8 cellular contexts compared by ENCODE assay signal in genomic region chr9:76810377-76810957, GRCh38. TPM values are rescaled to one million over a fixed set of nuclear protein-coding genes. Genes with fewer than 3 reads are reported as not detected.
DNase-seq lines count a peak whose midpoint lies in the region; ATAC-seq and TF ChIP-seq lines count a peak whose summit lies in the region.

No MANE protein-coding gene starts in this region.

- no peaks in the 10 kb centered on the region for H3K9me2 ChIP-seq in hepatocyte (replicated peaks; ENCODE audit: insufficient read depth)

- H3K4me3 ChIP-seq in ascending aorta (no peak overlapping the region), hepatocyte (no peak overlapping the region)

- peak; percentile 67 for TF ChIP-seq CTCF in GM13976 (IDR thresholded peaks at IDR 0.05; ENCODE audit: borderline replicate concordance, control extremely low read depth, extremely low read depth, insufficient read depth, missing control alignments)
- peak; percentile 60 to 68 (median 60) for TF ChIP-seq CTCF in ascending aorta (IDR thresholded peaks at IDR 0.05)
- peak; percentile 90 for TF ChIP-seq CTCF in hepatocyte (IDR thresholded peaks at IDR 0.05; ENCODE audit: poor library complexity)

- H3K4me1 ChIP-seq in ascending aorta = peaks cover 0 to 13% of the 10 kb centered on the region in 2 donors
- H3K4me1 ChIP-seq in hepatocyte (ENCODE audit: insufficient read depth) = no peaks in the 10 kb centered on the region

- peaks cover 0 to 29% of the 10 kb centered on the region in 2 donors for H3K36me3 ChIP-seq in ascending aorta
- no peaks in the 10 kb centered on the region for H3K36me3 ChIP-seq in hepatocyte (replicated peaks; ENCODE audit: insufficient read depth, low read depth)

- H3K79me2 ChIP-seq in hepatocyte = no peaks in the 10 kb centered on the region

- H3K9me3 ChIP-seq in ascending aorta = no peaks in the 10 kb centered on the region
- no peaks in the 10 kb centered on the region for H3K9me3 ChIP-seq in hepatocyte (ENCODE audit: low read depth)

- H2AFZ ChIP-seq in hepatocyte = no peak overlapping the region

- H3K27ac ChIP-seq in ascending aorta (peak overlapping the region in 1 of 2 donors; percentile 5), hepatocyte (no peak overlapping the region)

- intact Hi-C loops in ascending aorta (cut with DNase I) = loop anchor here (1.0 to 10.0 kb wide), 2 partner anchors 156 to 177 kb away; no protein-coding TSS in a partner anchor

- peak; percentile 62 for ATAC-seq in HG03039 (IDR thresholded peaks at IDR 0.05; ENCODE audit: unreplicated experiment)
- ATAC-seq in HG02571 (IDR thresholded peaks at IDR 0.05; ENCODE audit: unreplicated experiment) = no peak

- in situ Hi-C loops in GM13976 (cut with MboI; ENCODE audit: low sequenced_read_pairs, unreplicated experiment) = loop anchor here (25.0 kb wide), 1 partner anchor 327 kb away; no protein-coding TSS in a partner anchor

- H3K27me3 ChIP-seq in ascending aorta (no peaks in the 10 kb centered on the region), hepatocyte (peaks cover 2% of the 10 kb centered on the region)

- H3K4me2 ChIP-seq in hepatocyte = no peak overlapping the region

- WGBS in hepatocyte (ENCODE audit: low lambda C conversion rate, missing lambda C conversion rate) = 26% methylated on average over 2 of the region's 2 CpGs

- DNase-seq in AML-193 (lab: John Stamatoyannopoulos, UW) (peak; percentile 38 to 44), GM13976 (ENCODE audit: low spot score) (peak; percentile 33), NCI-H2227 (lab: John Stamatoyannopoulos, UW; ENCODE audit: unreplicated experiment) (peak; percentile 61), ascending aorta (ENCODE audit: low spot score in 2 of 2) (no peak), hepatocyte (ENCODE audit: low spot score) (peak; percentile 77)
- peak; percentile 7 for DNase-seq in stimulated activated CD4-positive, alpha-beta T cell treated with anti-CD3 and anti-CD28 coated beads, Interleukin-4, amount 100 ng/mL, for 24 hours

- H4K20me1 ChIP-seq in hepatocyte (ENCODE audit: insufficient read depth, poor library complexity, severe bottlenecking) = no peaks in the 10 kb centered on the region

RNA-seq across cellular contexts. Expression of gene PCA3, which starts 46.2 kb away (rescaled TPM):
- not detected for total RNA-seq in ascending aorta
- total RNA-seq in hepatocyte = 0.16 TPM in 1 of 2 replicates, not detected in the other
- 0.15 TPM in 1 of 2 replicates, not detected in the other for polyA plus RNA-seq in hepatocyte

Comparison
In these comparisons a context has a peak if more than half of its experiments do, and no peak if none do; other contexts are left out.
1. DNase-seq: peak in AML-193 (2 of 2), GM13976 (single experiment), NCI-H2227 (single experiment), hepatocyte (single experiment) and stimulated activated CD4-positive, alpha-beta T cell treated with anti-CD3 and anti-CD28 coated beads, Interleukin-4, amount 100 ng/mL, for 24 hours (single experiment); none in ascending aorta (0 of 2).
2. Peak in every context shown above with its lines, with median percentiles within 50 percentile points of each other: CTCF ChIP-seq.